9 cellular contexts compared by ENCODE assay signal in genomic region chr10:113108180-113108835, GRCh38.
A peak's percentile ranks its signal among the peaks of the same experiment; 100 is the strongest.
DNase-seq lines count a peak whose midpoint lies in the region; ATAC-seq, FAIRE-seq and TF ChIP-seq lines count a peak whose summit lies in the region.
"Had no signal": no experiment of that assay in that cellular context is flagged by ENCODE, and none has a peak within 500 bp of the region (broad histone marks: within the 10 kb centered on the region; RNA-seq: fewer than 3 reads in every experiment).

No MANE protein-coding gene starts in this region.

- H3K27ac ChIP-seq in right cardiac atrium (ENCODE audit: low read length) (no peak overlapping the region), testis (no peak overlapping the region)

- peak; percentile 50 for TF ChIP-seq CTCF in AG04449 (IDR thresholded peaks at IDR 0.05; ENCODE audit: insufficient read depth, low read length, missing control alignments)
- peak in 2 of 3 experiments; percentile 36 to 55 for TF ChIP-seq CTCF in testis (IDR thresholded peaks at IDR 0.05)

- peak in 1 of 2 donors; percentile 38 for ATAC-seq in right cardiac atrium
- ATAC-seq in HG02623 (IDR thresholded peaks at IDR 0.05; ENCODE audit: unreplicated experiment): no peak

- 73% methylated on average over 15 of the region's 15 CpGs for WGBS in right cardiac atrium
- 46 to 71% methylated on average over 13 to 15 of the region's 15 CpGs for WGBS in testis, 2 donors

- TF ChIP-seq POLR2A in testis (IDR thresholded peaks at IDR 0.05): no peak

- intact Hi-C loops in right cardiac atrium (cut with DNase I) (no loop called here), testis (cut with DNase I; ENCODE audit: low total_unique reads) (no loop called here)

- H3K9me3 ChIP-seq in right cardiac atrium (ENCODE audit: control insufficient read depth, low read length) (no peaks in the 10 kb centered on the region), testis (no peaks in the 10 kb centered on the region)

- peaks cover 5% of the 10 kb centered on the region for H3K4me1 ChIP-seq in right cardiac atrium (ENCODE audit: control insufficient read depth, insufficient read depth, low read length)
- H3K4me1 ChIP-seq in testis: no peaks in the 10 kb centered on the region

- H3K4me3 ChIP-seq in AG04449 (ENCODE audit: low read depth, low read length): no peak overlapping the region
- H3K4me3 ChIP-seq in right cardiac atrium (ENCODE audit: low read length): no peak overlapping the region
- H3K4me3 ChIP-seq in testis: no peak overlapping the region

- no peaks in the 10 kb centered on the region for H3K36me3 ChIP-seq in testis (ENCODE audit: low read depth, missing control alignments)

- FAIRE-seq in urothelium cell line (lab: Jason Lieb, UNC): no peak
- FAIRE-seq: GM18507 had no signal

- POLR2A ChIA-PET in AG04449 (lab: Yijun Ruan, JAX): no interaction called here

- H3K27me3 ChIP-seq in right cardiac atrium (ENCODE audit: control insufficient read depth, insufficient read depth): no peaks in the 10 kb centered on the region
- H3K27me3 ChIP-seq in testis: no peaks in the 10 kb centered on the region

- DNase-seq in AG04449 (ENCODE audit: low read depth, low spot score): no peak
- peak; percentile 28 for DNase-seq in HK-2 (ENCODE audit: unreplicated experiment)
- DNase-seq in activated CD8-positive, alpha-beta memory T cell treated with anti-CD3 and anti-CD28 coated beads, Interleukin-2, amount 50 U/mL, for 48 hours: peak; percentile 78
- DNase-seq in right cardiac atrium: peak in 2 of 3 donors; percentile 50 to 71
- DNase-seq in testis: peak; percentile 57
- no peak for DNase-seq in COLO829 (ENCODE audit: low spot score)
- DNase-seq in urothelium cell line (ENCODE audit: low spot score): no peak

- CTCF ChIA-PET in AG04449 (lab: Yijun Ruan, JAX): interaction anchor here (0.5 to 1.3 kb wide), 3 partner anchors 9 to 124 kb away, joined by 3 to 4 read pairs (median 4); no protein-coding TSS in a partner anchor

Comparison
In these comparisons a context has a peak if more than half of its experiments do, and no peak if none do; other contexts are left out.
1. DNase-seq: peak in HK-2 (single experiment), activated CD8-positive, alpha-beta memory T cell treated with anti-CD3 and anti-CD28 coated beads, Interleukin-2, amount 50 U/mL, for 48 hours (single experiment), right cardiac atrium (2 of 3) and testis (single experiment); none in AG04449 (single experiment), COLO829 (single experiment) and urothelium cell line (single experiment).